Comparison of ENCODE assay signal across 31 cellular contexts in the genomic region with DNA sequence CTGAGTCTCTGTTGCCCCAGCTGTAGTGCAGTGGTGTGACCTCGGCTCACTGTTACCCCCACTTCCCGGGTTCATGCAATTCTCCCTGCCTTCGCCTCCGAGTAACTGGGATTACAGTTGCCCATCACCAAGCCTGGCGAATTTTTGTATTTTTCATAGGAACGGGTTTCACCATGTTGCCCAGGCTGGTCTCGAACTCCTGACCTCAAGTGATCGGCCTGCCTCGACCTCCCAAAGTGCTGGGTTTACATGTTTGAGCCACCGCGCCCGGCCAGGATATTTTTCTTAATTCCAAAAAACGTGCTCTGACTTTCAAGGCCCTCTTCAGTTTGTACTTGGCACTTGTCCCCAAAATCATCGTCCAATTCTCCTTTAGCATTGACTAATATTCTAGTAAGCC.
"Had no signal": no experiment of that assay in that cellular context is flagged by ENCODE, and none has a peak within 500 bp of the region (broad histone marks: within the 10 kb centered on the region; RNA-seq: fewer than 3 reads in every experiment).

No MANE protein-coding gene starts in this region.

- DNase-seq: Karpas-422, Kasumi-1, KG1, MG63, MM.1S, MV-4-11, NCI-H1048, NCI-H1092, NCI-H1092 treated with DMSO at 0.1 percent for 48 hours, NCI-H1105, NCI-H1105 treated with DMSO at 0.1 percent for 48 hours, NCI-H1417 treated with DMSO at 0.1 percent for 48 hours, NCI-H1436, NCI-H1436 treated with DMSO at 0.1 percent for 48 hours, NCI-H146, NCI-H1694, NCI-H187, NCI-H187 treated with DMSO at 0.1 percent for 48 hours, NCI-H1930, NCI-H2029, NCI-H2029 treated with DMSO at 0.1 percent for 48 hours, NCI-H2081, NCI-H2081 treated with DMSO at 0.1 percent for 48 hours, NCI-H2107, NCI-H2171, NCI-H2227 treated with DMSO at 0.1 percent for 48 hours, NCI-H226, NCI-H345, NCI-H446, NCI-H446 treated with DMSO at 0.1 percent for 48 hours had no signal

- H3K9me3 ChIP-seq: MG63 had no signal

- H3K27me3 ChIP-seq: MG63 had no signal

- H3K27ac ChIP-seq: KMS-11 had no signal

- H3K4me3 ChIP-seq: MG63 had no signal

- H3K36me3 ChIP-seq: MG63 had no signal
